In genomic region chr10:79266092-79266491, GRCh38 we compare ENCODE assay signal across 8 cellular contexts.
DNase-seq lines count a peak whose midpoint lies in the region; ATAC-seq, FAIRE-seq and TF ChIP-seq lines count a peak whose summit lies in the region.

No MANE protein-coding gene starts in this region.

- peak overlapping the region; percentile 76 for H3K27ac ChIP-seq in hepatocyte

- DNase-seq in T-cell: peak in 1 of 34 experiments; percentile 7
- DNase-seq in hepatocyte (ENCODE audit: low spot score): peak; percentile 21
- peak; percentile 21 for DNase-seq in urothelium cell line (ENCODE audit: low spot score)
- DNase-seq in NCI-H1694 treated with DMSO at 0.1 percent for 48 hours (lab: John Stamatoyannopoulos, UW): no peak
- DNase-seq in GM10266 (ENCODE audit: extremely low spot score): no peak
- DNase-seq in NCI-H2227 (lab: John Stamatoyannopoulos, UW; ENCODE audit: unreplicated experiment): no peak

- H3K9me2 ChIP-seq in hepatocyte (replicated peaks; ENCODE audit: insufficient read depth): no peaks in the 10 kb centered on the region

- no peaks in the 10 kb centered on the region for H3K9me3 ChIP-seq in hepatocyte (ENCODE audit: low read depth)

- peaks cover 64% of the 10 kb centered on the region for H3K79me2 ChIP-seq in hepatocyte

- no peak overlapping the region for H3K4me3 Mint-ChIP-seq in T-cell

- no peak overlapping the region for H2AFZ ChIP-seq in hepatocyte

- peaks cover 19% of the 10 kb centered on the region for H3K4me1 ChIP-seq in hepatocyte (ENCODE audit: insufficient read depth)

- no peak overlapping the region for H3K4me3 ChIP-seq in hepatocyte

- WGBS in hepatocyte (ENCODE audit: low lambda C conversion rate, missing lambda C conversion rate): 91% methylated on average over 6 of the region's 6 CpGs

- POLR2A ChIA-PET in T-cell (lab: Charles Lee): no interaction called here

- H3K27me3 Mint-ChIP-seq in T-cell: no peaks in the 10 kb centered on the region

- no peaks in the 10 kb centered on the region for H3K27me3 ChIP-seq in hepatocyte

- H3K36me3 ChIP-seq in hepatocyte (replicated peaks; ENCODE audit: insufficient read depth, low read depth): no peaks in the 10 kb centered on the region

- CTCF ChIA-PET in T-cell (lab: Charles Lee): no interaction called here

- H3K4me2 ChIP-seq in hepatocyte: no peak overlapping the region

- peak overlapping the region; percentile 61 to 70 for H3K27ac Mint-ChIP-seq in T-cell

- H3K4me1 Mint-ChIP-seq in T-cell: peaks cover 24 to 41% (median 30%) of the 10 kb centered on the region in 3 donors

- peak; percentile 39 for ATAC-seq in GM18867 (IDR thresholded peaks at IDR 0.05; ENCODE audit: unreplicated experiment)
- ATAC-seq in HG02759 (IDR thresholded peaks at IDR 0.05; ENCODE audit: unreplicated experiment): peak; percentile 32
- peak in 1 of 4 experiments; percentile 30 for ATAC-seq in T-cell (replicated peaks in 1 of 4)

- no peak for FAIRE-seq in urothelium cell line (lab: Jason Lieb, UNC)

- TF ChIP-seq CTCF in hepatocyte (IDR thresholded peaks at IDR 0.05; ENCODE audit: poor library complexity) (no peak), GM10266 (IDR thresholded peaks at IDR 0.05; ENCODE audit: control insufficient read depth, insufficient read depth, low read depth, missing control alignments) (no peak)

- H4K20me1 ChIP-seq in hepatocyte (ENCODE audit: insufficient read depth, poor library complexity, severe bottlenecking): peaks cover 76% of the 10 kb centered on the region

- no peaks in the 10 kb centered on the region for H3K9me3 Mint-ChIP-seq in T-cell

- peaks cover 9% of the 10 kb centered on the region for H3K36me3 Mint-ChIP-seq in T-cell

Comparison
In these comparisons a context has a peak if more than half of its experiments do, and no peak if none do; other contexts are left out.
1. DNase-seq: peak in hepatocyte (single experiment) and urothelium cell line (single experiment); none in NCI-H1694 treated with DMSO at 0.1 percent for 48 hours (single experiment), GM10266 (single experiment) and NCI-H2227 (single experiment).